In the genomic region with DNA sequence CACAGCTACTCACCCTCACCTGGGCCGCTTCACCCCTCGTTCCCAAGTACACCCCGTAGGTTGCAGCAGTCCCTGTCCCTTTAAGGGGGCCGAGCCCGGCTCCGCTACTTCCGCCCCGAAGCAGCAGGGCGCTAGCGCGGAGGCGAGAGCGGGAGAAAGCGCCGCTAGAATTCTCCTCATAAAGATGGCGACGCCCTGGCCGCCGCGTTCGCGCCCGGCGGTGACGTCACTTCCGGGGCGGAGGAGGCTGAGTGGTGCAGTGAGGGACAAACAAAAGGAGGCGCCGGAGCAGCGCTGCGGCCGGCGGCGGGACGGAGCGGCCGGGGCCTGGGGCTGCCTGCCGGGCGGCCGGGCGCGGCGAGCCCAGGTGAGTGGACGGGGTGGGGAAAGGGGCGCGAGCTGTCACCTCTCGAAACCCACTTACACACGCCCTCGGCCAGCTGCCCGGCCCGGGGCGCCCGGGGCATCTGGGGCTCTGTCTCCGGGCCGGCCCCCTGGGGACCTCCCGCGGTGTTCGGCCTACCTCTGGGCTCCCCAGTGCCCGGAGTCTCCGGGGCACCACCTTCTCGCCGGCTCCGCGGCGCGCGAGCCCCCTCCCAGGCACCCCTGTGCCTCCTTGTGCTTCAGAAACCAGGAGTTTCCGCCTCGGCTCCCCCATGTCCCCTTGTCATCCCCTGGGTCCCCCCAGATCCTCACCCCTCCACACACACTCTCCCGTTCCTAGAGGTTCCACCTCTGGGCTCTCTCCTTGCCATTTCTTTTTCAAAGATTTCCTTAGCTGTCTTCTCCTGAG, we compare ENCODE assay signal across 8 cellular contexts. TPM values are rescaled to one million over a fixed set of nuclear protein-coding genes. Genes with fewer than 3 reads are reported as not detected.
A peak's percentile ranks its signal among the peaks of the same experiment; 100 is the strongest.
DNase-seq lines count a peak whose midpoint lies in the region; ATAC-seq and TF ChIP-seq lines count a peak whose summit lies in the region.

TSS of gene KYAT1 (minus strand) at position 67 of the 793 bp plus-strand sequence. CDS start 36,545 bp downstream, outside the sequence.
TSS of gene LRRC8A (plus strand) at position 250 of the 793 bp plus-strand sequence. CDS start 25,032 bp downstream, outside the sequence.

- intact Hi-C loops in CD14-positive monocyte (cut with micrococcal nuclease), result loop anchor here (5.0 to 10.0 kb wide), 2 partner anchors 63 to 110 kb away; partner anchors contain the start of genes DOLK (in 1 of the 2), NUP188 (in 1 of the 2) and ZER1 (in 1 of the 2)

- peaks cover 18 to 25% of the 10 kb centered on the region in 2 donors for H3K36me3 Mint-ChIP-seq in CD14-positive monocyte

- peak; percentile 88 for ATAC-seq in GM19395 (IDR thresholded peaks at IDR 0.05; ENCODE audit: unreplicated experiment)
- ATAC-seq in HG03558 (IDR thresholded peaks at IDR 0.05; ENCODE audit: extremely low read depth, unreplicated experiment), result peak; percentile 69

- peak; percentile 96 for DNase-seq in CD14-positive monocyte (ENCODE audit: low spot score)
- DNase-seq in NCI-H748 (lab: John Stamatoyannopoulos, UW; ENCODE audit: unreplicated experiment), result peak; percentile 99
- DNase-seq in activated CD4-positive, alpha-beta T cell treated with anti-CD3 and anti-CD28 coated beads, Interleukin-2, amount 50 U/mL, for 1 hour, result peak; percentile 98
- DNase-seq in cortex of kidney (lab: John Stamatoyannopoulos, UW), result peak; percentile 75
- peak; percentile 99 for DNase-seq in left kidney (ENCODE audit: low read depth, low spot score)
- DNase-seq in stimulated activated CD4-positive, alpha-beta T cell treated with anti-CD3 and anti-CD28 coated beads, Interleukin-1b, Interleukin-23, amount 100 ng/mL, for 48 hours, result peak; percentile 98

- H3K9me3 Mint-ChIP-seq in CD14-positive monocyte, result peaks cover 0 to 3% (median 0%) of the 10 kb centered on the region in 7 donors

- H3K27me3 Mint-ChIP-seq in CD14-positive monocyte (ENCODE audit: low read depth in 3 of 3), result peaks cover 0 to 1% (median 0%) of the 10 kb centered on the region in 3 donors

- peak within 1 kb of the TSS; percentile 94 to 98 for H3K4me3 Mint-ChIP-seq in CD14-positive monocyte

- H3K4me1 Mint-ChIP-seq in CD14-positive monocyte, result peaks cover 27% of the 10 kb centered on the region

- TF ChIP-seq CTCF in CD14-positive monocyte (IDR thresholded peaks at IDR 0.05), result no peak

- H3K27ac Mint-ChIP-seq in CD14-positive monocyte, result peak within 1 kb of the TSS; percentile 84 to 96 (median 90)

RNA-seq across cellular contexts. Expression of gene KYAT1, which starts in this region (rescaled TPM):
- 1 to 10 TPM; 2.4 to 4.5 TPM for polyA plus RNA-seq in CD14-positive monocyte

RNA-seq across cellular contexts. Expression of gene LRRC8A, which starts in this region (rescaled TPM):
- polyA plus RNA-seq in CD14-positive monocyte, result 10 to 100 TPM in 1 of 2 donors, 1 to 10 TPM in 1; 7.8 to 10.8 TPM

Comparison
In these comparisons a context has a peak if more than half of its experiments do, and no peak if none do; other contexts are left out.
1. Peak in every context shown above with its lines: DNase-seq and ATAC-seq.